In the genomic region with DNA sequence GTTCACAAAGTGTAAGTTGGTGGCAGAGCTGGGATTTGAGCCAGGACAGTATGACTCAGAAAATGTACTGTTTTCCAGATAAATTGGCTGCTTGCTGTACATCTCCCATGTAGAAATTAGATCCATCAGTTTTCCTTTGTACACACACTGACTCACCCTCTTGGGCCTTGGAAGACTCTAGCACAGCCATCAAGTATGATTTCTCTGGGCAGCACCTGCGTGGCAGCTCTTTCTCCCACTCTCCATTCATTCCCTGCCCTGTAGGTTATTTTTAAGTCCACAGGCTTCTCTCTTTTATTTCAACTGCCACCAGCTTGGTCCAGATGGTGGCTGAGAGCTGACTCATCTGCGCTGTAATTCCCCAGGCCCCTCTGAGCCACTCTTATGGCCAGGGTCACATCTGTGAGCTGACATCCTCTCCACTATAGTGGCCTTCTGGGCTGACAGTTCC, we compare ENCODE assay signal across 1 cellular context.
TF ChIP-seq lines count a peak whose summit lies in the region.

No MANE protein-coding gene starts in this region.

TF ChIP-seq in HCT116, 20 proteins besides CTCF, POLR2A, EP300 and RAD21:
- 0 out of 2 replicates have a peak, but pooled peaks have one; percentile 19 for TF ChIP-seq FOSL1 (IDR thresholded peaks at IDR 0.05; ENCODE audit: low read depth)
- TF ChIP-seq, protein P1, sequence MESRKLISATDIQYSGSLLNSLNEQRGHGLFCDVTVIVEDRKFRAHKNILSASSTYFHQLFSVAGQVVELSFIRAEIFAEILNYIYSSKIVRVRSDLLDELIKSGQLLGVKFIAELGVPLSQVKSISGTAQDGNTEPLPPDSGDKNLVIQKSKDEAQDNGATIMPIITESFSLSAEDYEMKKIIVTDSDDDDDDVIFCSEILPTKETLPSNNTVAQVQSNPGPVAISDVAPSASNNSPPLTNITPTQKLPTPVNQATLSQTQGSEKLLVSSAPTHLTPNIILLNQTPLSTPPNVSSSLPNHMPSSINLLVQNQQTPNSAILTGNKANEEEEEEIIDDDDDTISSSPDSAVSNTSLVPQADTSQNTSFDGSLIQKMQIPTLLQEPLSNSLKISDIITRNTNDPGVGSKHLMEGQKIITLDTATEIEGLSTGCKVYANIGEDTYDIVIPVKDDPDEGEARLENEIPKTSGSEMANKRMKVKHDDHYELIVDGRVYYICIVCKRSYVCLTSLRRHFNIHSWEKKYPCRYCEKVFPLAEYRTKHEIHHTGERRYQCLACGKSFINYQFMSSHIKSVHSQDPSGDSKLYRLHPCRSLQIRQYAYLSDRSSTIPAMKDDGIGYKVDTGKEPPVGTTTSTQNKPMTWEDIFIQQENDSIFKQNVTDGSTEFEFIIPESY (IDR thresholded peaks at IDR 0.05; ENCODE audit: extremely low read depth, insufficient replicate concordance, low read length) = no peak
